In genomic region chr12:111313833-111314259, GRCh38 we compare ENCODE assay signal across 7 cellular contexts. TPM values are rescaled to one million over a fixed set of nuclear protein-coding genes. Genes with fewer than 3 reads are reported as not detected.
A peak's percentile ranks its signal among the peaks of the same experiment; 100 is the strongest.
DNase-seq lines count a peak whose midpoint lies in the region; FAIRE-seq and TF ChIP-seq lines count a peak whose summit lies in the region.

No MANE protein-coding gene starts in this region.

- TF ChIP-seq POLR2A in GM12892 (IDR thresholded peaks at IDR 0.05; ENCODE audit: low read depth, low read length) = no peak

- no peaks in the 10 kb centered on the region for H3K36me3 Mint-ChIP-seq in immature natural killer cell

- TF ChIP-seq CTCF in VCaP (conservative IDR thresholded peaks at IDR 0.05) = peak; percentile 97

- no peak overlapping the region for H3K27ac Mint-ChIP-seq in immature natural killer cell

- peaks cover 0 to 4% (median 0%) of the 10 kb centered on the region in 6 donors for H3K9me3 Mint-ChIP-seq in immature natural killer cell

- H3K4me1 Mint-ChIP-seq in immature natural killer cell = peaks cover 3 to 7% of the 10 kb centered on the region in 2 donors

- H3K27ac ChIP-seq in VCaP = no peak overlapping the region

- in situ Hi-C loops in T47D (cut with HindIII; ENCODE audit: low pct_unique_long_range_greater_than_20kb, low sequenced_read_pairs) = no loop called here

- H3K27me3 Mint-ChIP-seq in immature natural killer cell (ENCODE audit: low read depth in 3 of 3) = peaks cover 6 to 14% (median 7%) of the 10 kb centered on the region in 3 donors

- no peak overlapping the region for H3K4me3 Mint-ChIP-seq in immature natural killer cell

- peak; percentile 97 for FAIRE-seq in GM12892 (lab: Jason Lieb, UNC)

- DNase-seq in GM12892 (ENCODE audit: insufficient read length) (peak; percentile 82), NCI-H2029 (lab: John Stamatoyannopoulos, UW) (peak; percentile 7), T47D (ENCODE audit: low read depth in 1 of 2, low spot score in 1 of 2) (peak; percentile 80 to 97), immature natural killer cell (peak; percentile 46 to 62 (median 59)), cortex of kidney (lab: John Stamatoyannopoulos, UW) (no peak)
- peak; percentile 51 to 60 for DNase-seq in stimulated activated CD4-positive, alpha-beta T cell treated with anti-CD3 and anti-CD28 coated beads, Interleukin-15, amount 100 ng/mL, for 1 hour (ENCODE audit: low read depth in 1 of 2, low spot score in 1 of 2)

RNA-seq across cellular contexts. Expression of gene PHETA1, which starts 55.0 kb away (rescaled TPM):
- 1.3 TPM for polyA plus RNA-seq in GM12892 (2012; ENCODE audit: missing spikeins)
- 1 to 10 TPM; 2.0 to 5.5 (median 2.1) TPM for polyA plus RNA-seq in immature natural killer cell
